In the genomic region with DNA sequence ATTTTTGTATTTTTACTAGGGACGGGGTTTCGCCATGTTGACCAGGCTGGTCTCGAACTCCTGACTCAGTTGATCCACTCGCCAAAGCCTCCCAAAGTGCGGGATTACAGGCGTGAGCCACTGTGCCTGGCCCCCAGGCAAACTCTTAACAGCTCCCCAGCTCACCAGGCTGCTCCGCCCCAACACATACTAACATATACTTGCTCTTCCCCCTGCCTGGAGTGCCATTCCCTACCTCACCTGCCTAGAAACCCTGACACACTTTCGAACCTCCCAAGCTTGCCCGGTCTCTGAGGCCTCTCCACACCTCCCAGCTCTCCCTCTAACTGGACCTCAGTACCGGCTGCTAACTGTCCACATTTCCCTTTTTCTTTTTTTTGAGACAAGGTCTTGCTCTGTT, we compare ENCODE assay signal across 22 cellular contexts. TPM values are rescaled to one million over a fixed set of nuclear protein-coding genes. Genes with fewer than 3 reads are reported as not detected.
DNase-seq lines count a peak whose midpoint lies in the region; ATAC-seq lines count a peak whose summit lies in the region.
"Had no signal": no experiment of that assay in that cellular context is flagged by ENCODE, and none has a peak within 500 bp of the region (broad histone marks: within the 10 kb centered on the region; RNA-seq: fewer than 3 reads in every experiment).

No MANE protein-coding gene starts in this region.

- intact Hi-C loops in activated CD4-positive, alpha-beta T cell treated with anti-CD3 and anti-CD28 coated beads, Interleukin-2, amount 10 ng/mL, durations not matched to agents 24 days and 14 days (cut with micrococcal nuclease), result no loop called here
- intact Hi-C loops in activated CD4-positive, alpha-beta T cell treated with anti-CD3 and anti-CD28 coated beads for 36 hours (cut with DNase I, micrococcal nuclease), result no loop called here
- intact Hi-C loops in activated T-helper 1 cell treated with anti-CD3 and anti-CD28 coated beads, Interleukin-12 subunit alpha, Interleukin-12 subunit beta, Interleukin-2, Interleukin-4 antibody, amounts not matched to agents 30 ng/mL and 10 ng/mL and 1 ng/mL, durations not matched to agents 14 hours and 24 hours and 36 hours (cut with micrococcal nuclease), result no loop called here

- CTCF ChIA-PET in activated CD4-positive, alpha-beta T cell treated with anti-CD3 and anti-CD28 coated beads for 36 hours (lab: Charles Lee), result interaction anchor here (0.7 to 1.3 kb wide), 3 partner anchors 12 to 50 kb away, joined by 3 to 4 read pairs (median 3); a partner anchor contains a TSS

- ATAC-seq in activated CD4-positive, alpha-beta T cell treated with anti-CD3 and anti-CD28 coated beads for 36 hours, result no peak
- ATAC-seq in naive thymus-derived CD8-positive, alpha-beta T cell, result no peak
- ATAC-seq: Right ventricle myocardium inferior had no signal

- H3K9me3 ChIP-seq in BLaER1, result no peaks in the 10 kb centered on the region
- H3K9me3 ChIP-seq: heart left ventricle, neutrophil had no signal

- no peaks in the 10 kb centered on the region for H4K20me1 ChIP-seq in BLaER1

- H3K4me2 ChIP-seq in BLaER1, result peak overlapping the region; percentile 85

- no peak overlapping the region for H3K4me3 ChIP-seq in BLaER1
- H3K4me3 ChIP-seq: heart left ventricle had no signal

- H3K27ac ChIP-seq in BLaER1, result peak overlapping the region; percentile 15; the same call in 1 of the 2 replicates
- H3K27ac ChIP-seq: epithelial cell of prostate, neutrophil had no signal

- no peaks in the 10 kb centered on the region for H3K27me3 Mint-ChIP-seq in activated CD4-positive, alpha-beta T cell treated with anti-CD3 and anti-CD28 coated beads, Interleukin-2, amount 10 ng/mL, durations not matched to agents 24 days and 14 days
- H3K27me3 Mint-ChIP-seq in activated CD4-positive, alpha-beta T cell treated with anti-CD3 and anti-CD28 coated beads for 36 hours, result no peaks in the 10 kb centered on the region
- H3K27me3 Mint-ChIP-seq in activated T-helper 1 cell treated with anti-CD3 and anti-CD28 coated beads, Interleukin-12 subunit alpha, Interleukin-12 subunit beta, Interleukin-2, Interleukin-4 antibody, amounts not matched to agents 30 ng/mL and 10 ng/mL and 1 ng/mL, durations not matched to agents 14 hours and 24 hours and 36 hours (ENCODE audit: insufficient read depth), result no peaks in the 10 kb centered on the region
- no peaks in the 10 kb centered on the region for H3K27me3 Mint-ChIP-seq in naive thymus-derived CD8-positive, alpha-beta T cell
- H3K27me3 Mint-ChIP-seq: type B pancreatic cell had no signal

- H3K27me3 ChIP-seq in BLaER1, result no peaks in the 10 kb centered on the region
- H3K27me3 ChIP-seq: heart left ventricle, neutrophil had no signal

- POLR2A ChIA-PET in activated CD4-positive, alpha-beta T cell treated with anti-CD3 and anti-CD28 coated beads for 36 hours (lab: Charles Lee), result interaction anchor here (0.6 to 0.8 kb wide), 3 partner anchors 16 to 807 kb away, joined by 3 to 4 read pairs (median 3); no protein-coding TSS in a partner anchor
- POLR2A ChIA-PET in naive thymus-derived CD8-positive, alpha-beta T cell (lab: Charles Lee), result interaction anchor here (0.6 to 8.0 kb wide), 16 partner anchors 8 to 328 kb away, joined by 3 to 73 read pairs (median 5); a partner anchor contains a TSS

- peaks cover 31% of the 10 kb centered on the region for H3K36me3 Mint-ChIP-seq in activated CD4-positive, alpha-beta T cell treated with anti-CD3 and anti-CD28 coated beads, Interleukin-2, amount 10 ng/mL, durations not matched to agents 24 days and 14 days (ENCODE audit: low read depth)
- H3K36me3 Mint-ChIP-seq in activated CD4-positive, alpha-beta T cell treated with anti-CD3 and anti-CD28 coated beads for 36 hours (ENCODE audit: low read depth), result peaks cover 15% of the 10 kb centered on the region
- H3K36me3 Mint-ChIP-seq in activated T-helper 1 cell treated with anti-CD3 and anti-CD28 coated beads, Interleukin-12 subunit alpha, Interleukin-12 subunit beta, Interleukin-2, Interleukin-4 antibody, amounts not matched to agents 30 ng/mL and 10 ng/mL and 1 ng/mL, durations not matched to agents 14 hours and 24 hours and 36 hours (ENCODE audit: low read depth), result peaks cover 14% of the 10 kb centered on the region
- peaks cover 0 to 50% (median 0%) of the 10 kb centered on the region in 3 donors for H3K36me3 Mint-ChIP-seq in naive thymus-derived CD8-positive, alpha-beta T cell
- H3K36me3 Mint-ChIP-seq: type B pancreatic cell had no signal

- peaks cover 56% of the 10 kb centered on the region for H3K36me3 ChIP-seq in BLaER1

- peak overlapping the region; percentile 48 for H3K27ac Mint-ChIP-seq in activated CD4-positive, alpha-beta T cell treated with anti-CD3 and anti-CD28 coated beads, Interleukin-2, amount 10 ng/mL, durations not matched to agents 24 days and 14 days
- no peak overlapping the region for H3K27ac Mint-ChIP-seq in activated CD4-positive, alpha-beta T cell treated with anti-CD3 and anti-CD28 coated beads for 36 hours
- H3K27ac Mint-ChIP-seq in activated T-helper 1 cell treated with anti-CD3 and anti-CD28 coated beads, Interleukin-12 subunit alpha, Interleukin-12 subunit beta, Interleukin-2, Interleukin-4 antibody, amounts not matched to agents 30 ng/mL and 10 ng/mL and 1 ng/mL, durations not matched to agents 14 hours and 24 hours and 36 hours, result peak overlapping the region; percentile 63
- peak overlapping the region; percentile 41 to 96 (median 88) for H3K27ac Mint-ChIP-seq in naive thymus-derived CD8-positive, alpha-beta T cell
- H3K27ac Mint-ChIP-seq: type B pancreatic cell had no signal

- DNase-seq in activated CD4-positive, alpha-beta T cell treated with anti-CD3 and anti-CD28 coated beads, Interleukin-2, amount 10 ng/mL, durations not matched to agents 24 days and 14 days, result no peak
- no peak for DNase-seq in activated CD4-positive, alpha-beta T cell treated with anti-CD3 and anti-CD28 coated beads for 36 hours
- no peak for DNase-seq in activated T-helper 1 cell treated with anti-CD3 and anti-CD28 coated beads, Interleukin-12 subunit alpha, Interleukin-12 subunit beta, Interleukin-2, Interleukin-4 antibody, amounts not matched to agents 30 ng/mL and 10 ng/mL and 1 ng/mL, durations not matched to agents 14 hours and 24 hours and 36 hours (ENCODE audit: low spot score)
- peak in 1 of 10 donors; percentile 27 for DNase-seq in naive thymus-derived CD8-positive, alpha-beta T cell
- DNase-seq in LoVo (ENCODE audit: low spot score) (no peak), NCI-H1105 (lab: John Stamatoyannopoulos, UW) (no peak), NCI-H774 (lab: John Stamatoyannopoulos, UW) (no peak)
- DNase-seq: activated CD4-positive, alpha-beta T cell treated with anti-CD3 and anti-CD28 coated beads for 4 hours; activated CD8-positive, alpha-beta memory T cell treated with anti-CD3 and anti-CD28 coated beads, Interleukin-2, amount 50 U/mL, for 48 hours; activated effector memory CD4-positive, alpha-beta T cell treated with anti-CD3 and anti-CD28 coated beads, Interleukin-2, amount 50 U/mL, for 16 hours; GOT3; heart left ventricle; NCI-H1092; NCI-H2029 treated with DMSO at 0.1 percent for 48 hours; NCI-H345; OCI-M1; stimulated activated CD4-positive, alpha-beta T cell treated with anti-CD3 and anti-CD28 coated beads, Interleukin-4, amount 100 ng/mL, for 24 hours had no signal

- H3K9ac ChIP-seq in BLaER1, result no peak overlapping the region

- H3K4me3 Mint-ChIP-seq in activated CD4-positive, alpha-beta T cell treated with anti-CD3 and anti-CD28 coated beads, Interleukin-2, amount 10 ng/mL, durations not matched to agents 24 days and 14 days, result no peak overlapping the region
- no peak overlapping the region for H3K4me3 Mint-ChIP-seq in activated CD4-positive, alpha-beta T cell treated with anti-CD3 and anti-CD28 coated beads for 36 hours
- no peak overlapping the region for H3K4me3 Mint-ChIP-seq in activated T-helper 1 cell treated with anti-CD3 and anti-CD28 coated beads, Interleukin-12 subunit alpha, Interleukin-12 subunit beta, Interleukin-2, Interleukin-4 antibody, amounts not matched to agents 30 ng/mL and 10 ng/mL and 1 ng/mL, durations not matched to agents 14 hours and 24 hours and 36 hours
- peak overlapping the region in 8 of 10 donors; percentile 14 to 73 (median 27) for H3K4me3 Mint-ChIP-seq in naive thymus-derived CD8-positive, alpha-beta T cell
- H3K4me3 Mint-ChIP-seq: type B pancreatic cell had no signal

- H3K4me1 Mint-ChIP-seq in activated CD4-positive, alpha-beta T cell treated with anti-CD3 and anti-CD28 coated beads, Interleukin-2, amount 10 ng/mL, durations not matched to agents 24 days and 14 days, result peaks cover 17% of the 10 kb centered on the region
- peaks cover 14% of the 10 kb centered on the region for H3K4me1 Mint-ChIP-seq in activated CD4-positive, alpha-beta T cell treated with anti-CD3 and anti-CD28 coated beads for 36 hours
- peaks cover 22% of the 10 kb centered on the region for H3K4me1 Mint-ChIP-seq in activated T-helper 1 cell treated with anti-CD3 and anti-CD28 coated beads, Interleukin-12 subunit alpha, Interleukin-12 subunit beta, Interleukin-2, Interleukin-4 antibody, amounts not matched to agents 30 ng/mL and 10 ng/mL and 1 ng/mL, durations not matched to agents 14 hours and 24 hours and 36 hours (ENCODE audit: low read depth)
- peaks cover 20 to 47% (median 33%) of the 10 kb centered on the region in 4 donors for H3K4me1 Mint-ChIP-seq in naive thymus-derived CD8-positive, alpha-beta T cell

- no peaks in the 10 kb centered on the region for H3K9me3 Mint-ChIP-seq in activated CD4-positive, alpha-beta T cell treated with anti-CD3 and anti-CD28 coated beads, Interleukin-2, amount 10 ng/mL, durations not matched to agents 24 days and 14 days
- no peaks in the 10 kb centered on the region for H3K9me3 Mint-ChIP-seq in activated CD4-positive, alpha-beta T cell treated with anti-CD3 and anti-CD28 coated beads for 36 hours (ENCODE audit: low read depth)
- no peaks in the 10 kb centered on the region for H3K9me3 Mint-ChIP-seq in activated T-helper 1 cell treated with anti-CD3 and anti-CD28 coated beads, Interleukin-12 subunit alpha, Interleukin-12 subunit beta, Interleukin-2, Interleukin-4 antibody, amounts not matched to agents 30 ng/mL and 10 ng/mL and 1 ng/mL, durations not matched to agents 14 hours and 24 hours and 36 hours
- no peaks in the 10 kb centered on the region for H3K9me3 Mint-ChIP-seq in naive thymus-derived CD8-positive, alpha-beta T cell
- H3K9me3 Mint-ChIP-seq: type B pancreatic cell had no signal

- H3K4me1 ChIP-seq in BLaER1, result peaks cover 69% of the 10 kb centered on the region

RNA-seq across cellular contexts. Expression of a gene that starts 8.5 kb away (rescaled TPM):
- 63.5 and 67.3 TPM in 2 replicates for total RNA-seq in activated CD4-positive, alpha-beta T cell treated with anti-CD3 and anti-CD28 coated beads, Interleukin-2, amount 10 ng/mL, durations not matched to agents 24 days and 14 days
- total RNA-seq in activated CD4-positive, alpha-beta T cell treated with anti-CD3 and anti-CD28 coated beads for 36 hours, result 10 to 100 TPM; 54.0 to 57.3 TPM
- total RNA-seq in activated T-helper 1 cell treated with anti-CD3 and anti-CD28 coated beads, Interleukin-12 subunit alpha, Interleukin-12 subunit beta, Interleukin-2, Interleukin-4 antibody, amounts not matched to agents 30 ng/mL and 10 ng/mL and 1 ng/mL, durations not matched to agents 14 hours and 24 hours and 36 hours, result 70.2 and 70.7 TPM in 2 replicates
- total RNA-seq in naive thymus-derived CD8-positive, alpha-beta T cell, result 100 to 1,000 TPM; 128 to 135 TPM
- polyA plus RNA-seq in naive thymus-derived CD8-positive, alpha-beta T cell, result 10 to 100 TPM; 26.6 to 55.5 (median 30.3) TPM

RNA-seq across cellular contexts. Expression of a gene that starts 15.8 kb away (rescaled TPM):
- total RNA-seq in activated CD4-positive, alpha-beta T cell treated with anti-CD3 and anti-CD28 coated beads, Interleukin-2, amount 10 ng/mL, durations not matched to agents 24 days and 14 days, result 36.7 and 39.1 TPM in 2 replicates
- 10 to 100 TPM; 34.8 to 38.5 TPM for total RNA-seq in activated CD4-positive, alpha-beta T cell treated with anti-CD3 and anti-CD28 coated beads for 36 hours
- total RNA-seq in activated T-helper 1 cell treated with anti-CD3 and anti-CD28 coated beads, Interleukin-12 subunit alpha, Interleukin-12 subunit beta, Interleukin-2, Interleukin-4 antibody, amounts not matched to agents 30 ng/mL and 10 ng/mL and 1 ng/mL, durations not matched to agents 14 hours and 24 hours and 36 hours, result 39.6 and 43.8 TPM in 2 replicates
- total RNA-seq in naive thymus-derived CD8-positive, alpha-beta T cell, result 10 to 100 TPM; 50.7 to 54.1 TPM
- 10 to 100 TPM; 22.1 to 57.4 (median 36.1) TPM for polyA plus RNA-seq in naive thymus-derived CD8-positive, alpha-beta T cell

RNA-seq across cellular contexts. Expression of a gene that starts 16.2 kb away (rescaled TPM):
- 522 and 525 TPM in 2 replicates for total RNA-seq in activated CD4-positive, alpha-beta T cell treated with anti-CD3 and anti-CD28 coated beads, Interleukin-2, amount 10 ng/mL, durations not matched to agents 24 days and 14 days
- total RNA-seq in activated CD4-positive, alpha-beta T cell treated with anti-CD3 and anti-CD28 coated beads for 36 hours, result 100 to 1,000 TPM; 318 to 362 TPM
- 518 and 538 TPM in 2 replicates for total RNA-seq in activated T-helper 1 cell treated with anti-CD3 and anti-CD28 coated beads, Interleukin-12 subunit alpha, Interleukin-12 subunit beta, Interleukin-2, Interleukin-4 antibody, amounts not matched to agents 30 ng/mL and 10 ng/mL and 1 ng/mL, durations not matched to agents 14 hours and 24 hours and 36 hours
- 1,000 to 10,000 TPM; 1,030 to 1,057 TPM for total RNA-seq in naive thymus-derived CD8-positive, alpha-beta T cell
- polyA plus RNA-seq in naive thymus-derived CD8-positive, alpha-beta T cell, result 100 to 1,000 TPM in 1 of 3 donors, 10 to 100 TPM in 2; 87.0 to 138 (median 96.6) TPM

RNA-seq across cellular contexts. Expression of a gene that starts 34.8 kb away (rescaled TPM):
- 2.4 and 3.1 TPM in 2 replicates for total RNA-seq in activated CD4-positive, alpha-beta T cell treated with anti-CD3 and anti-CD28 coated beads, Interleukin-2, amount 10 ng/mL, durations not matched to agents 24 days and 14 days
- total RNA-seq in activated CD4-positive, alpha-beta T cell treated with anti-CD3 and anti-CD28 coated beads for 36 hours, result 1 to 10 TPM in 1 of 2 experiments, under 1 TPM in 1; 0.87 to 1.5 TPM
- total RNA-seq in activated T-helper 1 cell treated with anti-CD3 and anti-CD28 coated beads, Interleukin-12 subunit alpha, Interleukin-12 subunit beta, Interleukin-2, Interleukin-4 antibody, amounts not matched to agents 30 ng/mL and 10 ng/mL and 1 ng/mL, durations not matched to agents 14 hours and 24 hours and 36 hours, result 2.7 and 4.8 TPM in 2 replicates
- total RNA-seq in naive thymus-derived CD8-positive, alpha-beta T cell, result 10 to 100 TPM; 13.0 to 18.4 TPM
- polyA plus RNA-seq in naive thymus-derived CD8-positive, alpha-beta T cell, result under 1 TPM; 0.09 to 0.50 (median 0.49) TPM

RNA-seq across cellular contexts. Expression of a gene that starts 49.9 kb away (rescaled TPM):
- 0.05 TPM in 2 replicates for total RNA-seq in activated CD4-positive, alpha-beta T cell treated with anti-CD3 and anti-CD28 coated beads, Interleukin-2, amount 10 ng/mL, durations not matched to agents 24 days and 14 days
- under 1 TPM; 0.28 to 0.39 TPM for total RNA-seq in activated CD4-positive, alpha-beta T cell treated with anti-CD3 and anti-CD28 coated beads for 36 hours
- 0.29 and 0.44 TPM in 2 replicates for total RNA-seq in activated T-helper 1 cell treated with anti-CD3 and anti-CD28 coated beads, Interleukin-12 subunit alpha, Interleukin-12 subunit beta, Interleukin-2, Interleukin-4 antibody, amounts not matched to agents 30 ng/mL and 10 ng/mL and 1 ng/mL, durations not matched to agents 14 hours and 24 hours and 36 hours
- total RNA-seq in naive thymus-derived CD8-positive, alpha-beta T cell, result 10 to 100 TPM in 1 of 2 experiments, 1 to 10 TPM in 1; 9.0 to 10.3 TPM
- polyA plus RNA-seq in naive thymus-derived CD8-positive, alpha-beta T cell, result under 1 TPM; 0.09 to 0.38 (median 0.13) TPM

Comparison
In these comparisons a context has a peak if more than half of its experiments do, and no peak if none do; other contexts are left out.
1. H3K4me3 Mint-ChIP-seq: peak in naive thymus-derived CD8-positive, alpha-beta T cell (8 of 10); none in activated CD4-positive, alpha-beta T cell treated with anti-CD3 and anti-CD28 coated beads, Interleukin-2, amount 10 ng/mL, durations not matched to agents 24 days and 14 days (single experiment), activated CD4-positive, alpha-beta T cell treated with anti-CD3 and anti-CD28 coated beads for 36 hours (single experiment) and activated T-helper 1 cell treated with anti-CD3 and anti-CD28 coated beads, Interleukin-12 subunit alpha, Interleukin-12 subunit beta, Interleukin-2, Interleukin-4 antibody, amounts not matched to agents 30 ng/mL and 10 ng/mL and 1 ng/mL, durations not matched to agents 14 hours and 24 hours and 36 hours (single experiment).